In the genomic region with DNA sequence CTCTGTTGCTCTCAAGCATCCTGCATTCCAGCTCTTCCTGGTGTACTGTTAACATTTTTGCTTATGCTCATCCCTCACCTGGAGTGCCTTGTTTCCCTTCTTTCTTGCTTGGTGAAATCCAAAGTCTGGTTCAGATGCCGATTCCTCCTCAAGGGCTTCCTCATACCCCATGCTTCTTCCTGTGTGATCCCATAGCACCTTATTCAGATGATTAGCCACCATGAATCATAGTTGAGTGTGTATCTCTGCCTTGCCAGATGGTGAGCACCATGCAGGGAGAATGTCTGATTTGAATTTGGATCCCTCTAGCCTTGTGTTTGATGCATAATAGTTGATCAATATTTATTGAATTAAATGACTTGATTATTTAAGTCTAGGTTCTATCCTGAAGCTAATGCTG, we compare ENCODE assay signal across 17 cellular contexts. TPM values are rescaled to one million over a fixed set of nuclear protein-coding genes. Genes with fewer than 3 reads are reported as not detected.
DNase-seq lines count a peak whose midpoint lies in the region; FAIRE-seq and TF ChIP-seq lines count a peak whose summit lies in the region.
"Had no signal": no experiment of that assay in that cellular context is flagged by ENCODE, and none has a peak within 500 bp of the region (broad histone marks: within the 10 kb centered on the region; RNA-seq: fewer than 3 reads in every experiment).

No MANE protein-coding gene starts in this region.

- no peaks in the 10 kb centered on the region for H3K9me1 ChIP-seq in keratinocyte (ENCODE audit: control insufficient read depth, extremely low read depth, insufficient read depth, low read length)

- peaks cover 14% of the 10 kb centered on the region for H3K9me3 ChIP-seq in keratinocyte (ENCODE audit: control insufficient read depth, low read depth, low read length)
- H3K9me3 ChIP-seq: BLaER1 had no signal

- TF ChIP-seq CTCF in RWPE1 (conservative IDR thresholded peaks at IDR 0.05; ENCODE audit: low read depth) (no peak), keratinocyte (optimal IDR thresholded peaks at IDR 0.05 in 1 of 3, IDR thresholded peaks at IDR 0.05 in 1 of 3, conservative IDR thresholded peaks at IDR 0.05 in 1 of 3; ENCODE audit: extremely low read depth in 1 of 3, insufficient read depth in 2 of 3, low read length in 3 of 3) (no peak)

- no peak overlapping the region for H3K27ac ChIP-seq in RWPE1
- H3K27ac ChIP-seq in keratinocyte (ENCODE audit: control insufficient read depth, insufficient read depth, low read length) = peak overlapping the region; percentile 93
- H3K27ac ChIP-seq: BLaER1 had no signal

- peak overlapping the region; percentile 22 for H3K9ac ChIP-seq in keratinocyte (ENCODE audit: control insufficient read depth, extremely low read depth, insufficient read depth, low read length)
- H3K9ac ChIP-seq: BLaER1 had no signal

- DNase-seq in NCI-H1105 (lab: John Stamatoyannopoulos, UW) (peak; percentile 53), NCI-H1105 treated with DMSO at 0.1 percent for 48 hours (lab: John Stamatoyannopoulos, UW) (no peak), NCI-H146 (lab: John Stamatoyannopoulos, UW) (peak; percentile 90), RWPE1 (ENCODE audit: low spot score) (peak; percentile 8), keratinocyte (ENCODE audit: low read depth, low spot score) (peak; percentile 49), NCI-H446 treated with DMSO at 0.1 percent for 48 hours (lab: John Stamatoyannopoulos, UW) (no peak), amniotic stem cell (lab: John Stamatoyannopoulos, UW) (no peak)
- DNase-seq in stimulated activated CD4-positive, alpha-beta T cell treated with anti-CD3 and anti-CD28 coated beads, Interleukin-4, amount 100 ng/mL, for 1 hour = no peak
- DNase-seq: 8988T; CD8-positive, alpha-beta memory T cell; H9; NCI-H187; T-helper 17 cell had no signal

- no peaks in the 10 kb centered on the region for H3K79me2 ChIP-seq in keratinocyte (ENCODE audit: control insufficient read depth, insufficient read depth, low read length)

- peaks cover 1 to 5% of the 10 kb centered on the region in 2 experiments for H3K36me3 ChIP-seq in keratinocyte (ENCODE audit: control insufficient read depth in 2 of 2, extremely low read depth in 1 of 2, insufficient read depth in 2 of 2, low read length in 2 of 2)
- H3K36me3 ChIP-seq: BLaER1 had no signal

- POLR2A ChIA-PET in RWPE1 (lab: Yijun Ruan, JAX; ENCODE audit: low non-redundant PET) = no interaction called here

- no peaks in the 10 kb centered on the region for H4K20me1 ChIP-seq in keratinocyte (ENCODE audit: control insufficient read depth, extremely low read depth, insufficient read depth, low read length)
- H4K20me1 ChIP-seq: BLaER1 had no signal

- H2AFZ ChIP-seq in keratinocyte (ENCODE audit: control insufficient read depth, low read length) = peak overlapping the region; percentile 67

- H3K4me3 ChIP-seq in keratinocyte (ENCODE audit: control insufficient read depth in 2 of 3, extremely low read depth in 1 of 3, insufficient read depth in 2 of 3, low read depth in 1 of 3, low read length in 3 of 3) = no peak overlapping the region
- H3K4me3 ChIP-seq: BLaER1, K562 had no signal

- no peaks in the 10 kb centered on the region for H3K27me3 ChIP-seq in keratinocyte (ENCODE audit: control insufficient read depth, extremely low read depth, insufficient read depth, low read length)
- H3K27me3 ChIP-seq: BLaER1 had no signal

- FAIRE-seq in keratinocyte (lab: Jason Lieb, UNC) = peak; percentile 99
- FAIRE-seq: GM19239, K562, RCC 7860 had no signal

- dilution Hi-C loops in keratinocyte (cut with MboI; ENCODE audit: extremely low pct_ligation_motif_present, low sequenced_read_pairs) = no loop called here

- CTCF ChIA-PET in RWPE1 (lab: Yijun Ruan, JAX) = no interaction called here

- peaks cover 32% of the 10 kb centered on the region for H3K4me1 ChIP-seq in keratinocyte (ENCODE audit: control insufficient read depth, extremely low read depth, insufficient read depth, low read length)
- H3K4me1 ChIP-seq: BLaER1 had no signal

- peak overlapping the region; percentile 51 for H3K4me2 ChIP-seq in keratinocyte (ENCODE audit: control insufficient read depth, extremely low read depth, insufficient read depth, low read depth, low read length)
- H3K4me2 ChIP-seq: BLaER1 had no signal

RNA-seq across cellular contexts. Expression of a gene that starts 39.4 kb away (rescaled TPM):
- 11.2 to 18.1 TPM (median 16.7 TPM) in 3 replicates for polyA plus RNA-seq in keratinocyte
- polyA plus RNA-seq in keratinocyte (2011; ENCODE audit: low read depth) = 0.64 TPM
- 6.4 and 10.1 TPM in 2 replicates for polyA plus RNA-seq in keratinocyte (2011; cell fraction: cytosol; rRNA removed)
- 21.3 and 23.1 TPM in 2 replicates for polyA plus RNA-seq in keratinocyte (2011; cell fraction: nucleus; rRNA removed)
- 0.65 and 9.7 TPM in 2 replicates for polyA plus RNA-seq in keratinocyte (2012; ENCODE audit: low replicate concordance)
- polyA minus RNA-seq in keratinocyte = 15.9 to 33.5 TPM (median 23.5 TPM) in 3 replicates
- polyA minus RNA-seq in keratinocyte (2011; cell fraction: cytosol; rRNA and poly(A)+ RNA removed) = 6.1 TPM
- 27.8 and 35.7 TPM in 2 replicates for polyA minus RNA-seq in keratinocyte (2011; cell fraction: nucleus; rRNA and poly(A)+ RNA removed)
- polyA plus RNA-seq: CD8-positive, alpha-beta memory T cell; K562 had no signal

Comparison
In these comparisons a context has a peak if more than half of its experiments do, and no peak if none do; other contexts are left out.
1. DNase-seq: peak in NCI-H1105 (single experiment), NCI-H146 (single experiment), RWPE1 (single experiment) and keratinocyte (single experiment); none in NCI-H1105 treated with DMSO at 0.1 percent for 48 hours (single experiment), NCI-H446 treated with DMSO at 0.1 percent for 48 hours (single experiment), amniotic stem cell (single experiment) and stimulated activated CD4-positive, alpha-beta T cell treated with anti-CD3 and anti-CD28 coated beads, Interleukin-4, amount 100 ng/mL, for 1 hour (single experiment).